8 cellular contexts compared by ENCODE assay signal in genomic region chr21:33975548-33976081, GRCh38.
A peak's percentile ranks its signal among the peaks of the same experiment; 100 is the strongest.
DNase-seq lines count a peak whose midpoint lies in the region; ATAC-seq and TF ChIP-seq lines count a peak whose summit lies in the region.

No MANE protein-coding gene starts in this region.

- intact Hi-C loops in lower lobe of right lung (cut with DNase I): no loop called here

- ATAC-seq in GM19023 (IDR thresholded peaks at IDR 0.05; ENCODE audit: unreplicated experiment) (peak; percentile 80), HG03045 (IDR thresholded peaks at IDR 0.05; ENCODE audit: unreplicated experiment) (peak; percentile 79), RWPE2 (ENCODE audit: low read depth) (peak; percentile 35), lower lobe of right lung (peak; percentile 83 to 85)
- ATAC-seq in stimulated activated effector memory CD8-positive, alpha-beta T cell treated with anti-CD3 and anti-CD28 coated beads, Interleukin-12 subunit alpha, Interleukin-12 subunit beta, amount 100 ng/mL, for 72 hours: peak; percentile 90

- peak overlapping the region; percentile 98 for H3K27ac Mint-ChIP-seq in stimulated activated effector memory CD8-positive, alpha-beta T cell treated with anti-CD3 and anti-CD28 coated beads, Interleukin-12 subunit alpha, Interleukin-12 subunit beta, amount 100 ng/mL, for 72 hours

- H3K4me3 Mint-ChIP-seq in stimulated activated effector memory CD8-positive, alpha-beta T cell treated with anti-CD3 and anti-CD28 coated beads, Interleukin-12 subunit alpha, Interleukin-12 subunit beta, amount 100 ng/mL, for 72 hours: peak overlapping the region; percentile 69

- peaks cover 40% of the 10 kb centered on the region for H3K4me1 ChIP-seq in RWPE2 (ENCODE audit: insufficient read depth, poor library complexity, severe bottlenecking)
- peaks cover 33% of the 10 kb centered on the region for H3K4me1 ChIP-seq in lower lobe of right lung

- no peak for DNase-seq in RWPE2 (ENCODE audit: low spot score)
- peak; percentile 66 for DNase-seq in activated gamma-delta T cell treated with anti-CD3 and anti-CD28 coated beads, Interleukin-2, amount 50 U/mL, for 16 hours (ENCODE audit: low read depth)
- no peak for DNase-seq in lower lobe of right lung
- DNase-seq in stimulated activated effector memory CD8-positive, alpha-beta T cell treated with anti-CD3 and anti-CD28 coated beads, Interleukin-12 subunit alpha, Interleukin-12 subunit beta, amount 100 ng/mL, for 72 hours (ENCODE audit: low spot score in 2 of 2): peak; percentile 56 to 87
- no peak for DNase-seq in SK-N-DZ (ENCODE audit: low spot score)
- no peak for DNase-seq in nucleus accumbens (lab: John Stamatoyannopoulos, UW)

- H3K27me3 ChIP-seq in RWPE2 (ENCODE audit: insufficient read depth, poor library complexity, severe bottlenecking): no peaks in the 10 kb centered on the region
- no peaks in the 10 kb centered on the region for H3K27me3 ChIP-seq in lower lobe of right lung (ENCODE audit: low read depth)

- TF ChIP-seq CTCF in RWPE2 (IDR thresholded peaks at IDR 0.05; ENCODE audit: poor library complexity, severe bottlenecking): no peak
- no peak for TF ChIP-seq CTCF in lower lobe of right lung (IDR thresholded peaks at IDR 0.05)

- peaks cover 41% of the 10 kb centered on the region for H3K36me3 Mint-ChIP-seq in stimulated activated effector memory CD8-positive, alpha-beta T cell treated with anti-CD3 and anti-CD28 coated beads, Interleukin-12 subunit alpha, Interleukin-12 subunit beta, amount 100 ng/mL, for 72 hours

- H3K9me3 ChIP-seq in RWPE2 (ENCODE audit: severe bottlenecking): no peaks in the 10 kb centered on the region
- no peaks in the 10 kb centered on the region for H3K9me3 ChIP-seq in lower lobe of right lung

- H3K4me1 Mint-ChIP-seq in stimulated activated effector memory CD8-positive, alpha-beta T cell treated with anti-CD3 and anti-CD28 coated beads, Interleukin-12 subunit alpha, Interleukin-12 subunit beta, amount 100 ng/mL, for 72 hours: peaks cover 78% of the 10 kb centered on the region

- peak overlapping the region; percentile 99 for H3K27ac ChIP-seq in RWPE2 (ENCODE audit: poor library complexity, severe bottlenecking)
- H3K27ac ChIP-seq in lower lobe of right lung: peak overlapping the region; percentile 62

- H3K4me3 ChIP-seq in RWPE2 (ENCODE audit: severe bottlenecking): no peak overlapping the region
- H3K4me3 ChIP-seq in lower lobe of right lung: no peak overlapping the region

- no peaks in the 10 kb centered on the region for H3K9me3 Mint-ChIP-seq in stimulated activated effector memory CD8-positive, alpha-beta T cell treated with anti-CD3 and anti-CD28 coated beads, Interleukin-12 subunit alpha, Interleukin-12 subunit beta, amount 100 ng/mL, for 72 hours

- H3K36me3 ChIP-seq in RWPE2 (ENCODE audit: low read depth): no peaks in the 10 kb centered on the region
- H3K36me3 ChIP-seq in lower lobe of right lung: no peaks in the 10 kb centered on the region

Comparison
In these comparisons a context has a peak if more than half of its experiments do, and no peak if none do; other contexts are left out.
1. ATAC-seq: peak in every context shown above with its lines; median percentile 90 in stimulated activated effector memory CD8-positive, alpha-beta T cell treated with anti-CD3 and anti-CD28 coated beads, Interleukin-12 subunit alpha, Interleukin-12 subunit beta, amount 100 ng/mL, for 72 hours; 84 in lower lobe of right lung; 80 in GM19023; 79 in HG03045; 35 in RWPE2.
2. DNase-seq: peak in activated gamma-delta T cell treated with anti-CD3 and anti-CD28 coated beads, Interleukin-2, amount 50 U/mL, for 16 hours (single experiment) and stimulated activated effector memory CD8-positive, alpha-beta T cell treated with anti-CD3 and anti-CD28 coated beads, Interleukin-12 subunit alpha, Interleukin-12 subunit beta, amount 100 ng/mL, for 72 hours (2 of 2); none in RWPE2 (single experiment), lower lobe of right lung (single experiment), SK-N-DZ (single experiment) and nucleus accumbens (0 of 56).